Comparison of ENCODE assay signal across 24 cellular contexts in the genomic region with DNA sequence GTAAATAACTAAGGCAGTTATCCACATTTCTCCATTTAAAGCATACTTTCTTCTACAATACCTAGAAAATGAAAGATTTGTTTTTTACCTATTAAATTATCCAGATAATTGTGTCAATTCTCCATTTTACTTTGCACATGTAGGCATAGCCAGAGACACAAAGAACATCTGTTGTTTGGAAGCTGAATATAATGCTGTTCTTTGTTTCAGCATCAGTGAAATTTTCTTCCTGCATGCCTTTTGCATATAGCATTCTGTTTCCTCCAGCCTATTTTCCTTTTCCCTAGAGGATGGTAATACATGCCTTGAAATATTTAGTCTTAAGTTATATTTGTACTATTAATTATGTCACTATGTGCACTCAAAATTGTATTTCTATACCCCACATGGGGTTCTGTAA.
"Had no signal": no experiment of that assay in that cellular context is flagged by ENCODE, and none has a peak within 500 bp of the region (broad histone marks: within the 10 kb centered on the region; RNA-seq: fewer than 3 reads in every experiment).

No MANE protein-coding gene starts in this region.

- H3K36me3 ChIP-seq: esophagus squamous epithelium, left lung, neutrophil, pancreas, right lobe of liver, thyroid gland, vagina had no signal

- H3K27ac ChIP-seq: esophagus squamous epithelium, hepatocyte, left lung, neutrophil, pancreas, right lobe of liver, thyroid gland, vagina had no signal

- DNase-seq: effector memory CD4-positive, alpha-beta T cell; erythroblast; esophagus squamous epithelium; head of caudate nucleus; left cardiac atrium; left lung; mesendoderm; natural killer cell; pancreas; right lobe of liver; stimulated activated CD4-positive, alpha-beta T cell treated with anti-CD3 and anti-CD28 coated beads, Interleukin-12 subunit alpha, Interleukin-12 subunit beta, amount 100 ng/mL, for 4 hours; stimulated activated CD4-positive, alpha-beta T cell treated with anti-CD3 and anti-CD28 coated beads, Interleukin-1b, Interleukin-23, amount 100 ng/mL, for 48 hours; stimulated activated CD4-positive, alpha-beta T cell treated with anti-CD3 and anti-CD28 coated beads, Interleukin-4, amount 100 ng/mL, for 1 hour; stimulated activated CD8-positive, alpha-beta memory T cell treated with anti-CD3 and anti-CD28 coated beads, Interleukin-4, amount 100 ng/mL, for 48 hours; stimulated activated naive CD4-positive, alpha-beta T cell; stimulated activated naive CD8-positive, alpha-beta T cell treated with anti-CD3 and anti-CD28 coated beads, Interleukin-15, amount 100 ng/mL, for 72 hours; thyroid gland; trophoblast cell had no signal

- H3K4me1 Mint-ChIP-seq: natural killer cell; stimulated activated naive CD8-positive, alpha-beta T cell treated with anti-CD3 and anti-CD28 coated beads, Interleukin-15, amount 100 ng/mL, for 72 hours had no signal

- H3K4me3 ChIP-seq: esophagus squamous epithelium, hepatocyte, left lung, pancreas, right lobe of liver, smooth muscle cell, thyroid gland, vagina had no signal

- ATAC-seq: left cardiac atrium; left lung; natural killer cell; pancreas; right lobe of liver; stimulated activated naive CD8-positive, alpha-beta T cell treated with anti-CD3 and anti-CD28 coated beads, Interleukin-15, amount 100 ng/mL, for 72 hours had no signal

- H3K9me3 ChIP-seq: esophagus squamous epithelium, left lung, neutrophil, pancreas, right lobe of liver, thyroid gland, vagina had no signal

- H3K36me3 Mint-ChIP-seq: natural killer cell had no signal

- H3K4me3 Mint-ChIP-seq: dendritic cell treated with granulocyte-macrophage colony-stimulating factor and Interleukin-4, amounts not matched to agents 40 ng/mL and 50 ng/mL, for 4 days; natural killer cell; stimulated activated naive CD8-positive, alpha-beta T cell treated with anti-CD3 and anti-CD28 coated beads, Interleukin-15, amount 100 ng/mL, for 72 hours had no signal

- H3K27ac Mint-ChIP-seq: dendritic cell treated with granulocyte-macrophage colony-stimulating factor and Interleukin-4, amounts not matched to agents 40 ng/mL and 50 ng/mL, for 4 days; natural killer cell; progenitor cell of endocrine pancreas; stimulated activated naive CD8-positive, alpha-beta T cell treated with anti-CD3 and anti-CD28 coated beads, Interleukin-15, amount 100 ng/mL, for 72 hours had no signal

- H3K27me3 ChIP-seq: esophagus squamous epithelium, hepatocyte, left lung, neutrophil, pancreas, right lobe of liver, thyroid gland, vagina had no signal

- H3K4me1 ChIP-seq: esophagus squamous epithelium, left lung, pancreas, right lobe of liver, thyroid gland, vagina had no signal

- H3K27me3 Mint-ChIP-seq: dendritic cell treated with granulocyte-macrophage colony-stimulating factor and Interleukin-4, amounts not matched to agents 40 ng/mL and 50 ng/mL, for 4 days; progenitor cell of endocrine pancreas; stimulated activated naive CD8-positive, alpha-beta T cell treated with anti-CD3 and anti-CD28 coated beads, Interleukin-15, amount 100 ng/mL, for 72 hours had no signal
